In genomic region chr1:28581531-28582247, GRCh38 we compare ENCODE assay signal across 9 cellular contexts. TPM values are rescaled to one million over a fixed set of nuclear protein-coding genes. Genes with fewer than 3 reads are reported as not detected.
A peak's percentile ranks its signal among the peaks of the same experiment; 100 is the strongest.
DNase-seq lines count a peak whose midpoint lies in the region; ATAC-seq, FAIRE-seq and TF ChIP-seq lines count a peak whose summit lies in the region.
"Had no signal": no experiment of that assay in that cellular context is flagged by ENCODE, and none has a peak within 500 bp of the region (broad histone marks: within the 10 kb centered on the region; RNA-seq: fewer than 3 reads in every experiment).

No MANE protein-coding gene starts in this region.

- no peak for FAIRE-seq in kidney (lab: Jason Lieb, UNC)

- H3K9ac ChIP-seq in kidney (ENCODE audit: low read length in 2 of 2), result peak overlapping the region; percentile 86

- H3K4me1 ChIP-seq in kidney (ENCODE audit: control insufficient read depth in 1 of 2, insufficient read depth in 1 of 2, low read depth in 1 of 2, low read length in 2 of 2), result peaks cover 0 to 13% of the 10 kb centered on the region in 2 donors

- intact Hi-C loops in kidney (cut with DNase I), result no loop called here

- H3K27ac ChIP-seq in kidney (ENCODE audit: low read depth in 2 of 2, low read length in 2 of 2), result peak overlapping the region; percentile 74 to 88

- H3K9me3 ChIP-seq in kidney (ENCODE audit: control insufficient read depth in 1 of 2, low read length in 2 of 2), result no peaks in the 10 kb centered on the region

- peak overlapping the region; percentile 85 for H3K4me3 ChIP-seq in AG09309 (ENCODE audit: control insufficient read depth, low read depth, low read length)
- H3K4me3 ChIP-seq in kidney (ENCODE audit: low read length in 2 of 2), result peak overlapping the region; percentile 83 to 93

- H3K36me3 ChIP-seq in kidney (ENCODE audit: control insufficient read depth in 1 of 2, insufficient read depth in 2 of 2, low read length in 2 of 2), result peaks cover 18 to 24% of the 10 kb centered on the region in 2 donors

- ATAC-seq in GM18907 (IDR thresholded peaks at IDR 0.05; ENCODE audit: unreplicated experiment) (peak; percentile 88), HG03139 (IDR thresholded peaks at IDR 0.05; ENCODE audit: unreplicated experiment) (peak; percentile 80)

- TF ChIP-seq CTCF in AG09309 (IDR thresholded peaks at IDR 0.05; ENCODE audit: control insufficient read depth, insufficient read depth, low read depth, low read length, missing control alignments), result no peak
- TF ChIP-seq CTCF in kidney (IDR thresholded peaks at IDR 0.05; ENCODE audit: borderline replicate concordance, extremely low read depth, insufficient read depth), result no peak

- DNase-seq in AG09309 (ENCODE audit: low read depth) (peak; percentile 80), NCI-H2227 (lab: John Stamatoyannopoulos, UW; ENCODE audit: unreplicated experiment) (peak; percentile 97), kidney (peak; percentile 99)
- peak; percentile 85 to 88 (median 86) for DNase-seq in activated CD4-positive, CD25-positive, alpha-beta regulatory T cell (lab: John Stamatoyannopoulos, UW)
- peak; percentile 94 for DNase-seq in central memory CD4-positive, alpha-beta T cell
- peak; percentile 87 to 91 for DNase-seq in stimulated activated CD4-positive, alpha-beta T cell treated with anti-CD3 and anti-CD28 coated beads, Interleukin-15, amount 100 ng/mL, for 1 hour (ENCODE audit: low read depth in 1 of 2, low spot score in 1 of 2)

RNA-seq across cellular contexts. Expression of gene RAB42, which starts 10.4 kb away (rescaled TPM):
- 3.3 TPM for total RNA-seq in kidney
- polyA plus RNA-seq in kidney (ENCODE audit: insufficient read depth, low read depth, low replicate concordance), result 0.32 TPM
- total RNA-seq: T-helper 1 cell treated with Interleukin-12 subunit alpha and Interleukin-12 subunit beta and Interleukin-4 antibody, amounts not matched to agents 30 ng/mL and 1 ng/mL, for 36 hours had no signal

RNA-seq across cellular contexts. Expression of gene TRNAU1AP, which starts 28.8 kb away (rescaled TPM):
- total RNA-seq in kidney, result 30.2 TPM
- polyA plus RNA-seq in kidney (ENCODE audit: insufficient read depth, low read depth, low replicate concordance), result 27.7 TPM

Comparison
In these comparisons a context has a peak if more than half of its experiments do, and no peak if none do; other contexts are left out.
1. Peak in every context shown above with its lines: DNase-seq, ATAC-seq, H3K4me3 ChIP-seq and H3K27ac ChIP-seq.